In the genomic region with DNA sequence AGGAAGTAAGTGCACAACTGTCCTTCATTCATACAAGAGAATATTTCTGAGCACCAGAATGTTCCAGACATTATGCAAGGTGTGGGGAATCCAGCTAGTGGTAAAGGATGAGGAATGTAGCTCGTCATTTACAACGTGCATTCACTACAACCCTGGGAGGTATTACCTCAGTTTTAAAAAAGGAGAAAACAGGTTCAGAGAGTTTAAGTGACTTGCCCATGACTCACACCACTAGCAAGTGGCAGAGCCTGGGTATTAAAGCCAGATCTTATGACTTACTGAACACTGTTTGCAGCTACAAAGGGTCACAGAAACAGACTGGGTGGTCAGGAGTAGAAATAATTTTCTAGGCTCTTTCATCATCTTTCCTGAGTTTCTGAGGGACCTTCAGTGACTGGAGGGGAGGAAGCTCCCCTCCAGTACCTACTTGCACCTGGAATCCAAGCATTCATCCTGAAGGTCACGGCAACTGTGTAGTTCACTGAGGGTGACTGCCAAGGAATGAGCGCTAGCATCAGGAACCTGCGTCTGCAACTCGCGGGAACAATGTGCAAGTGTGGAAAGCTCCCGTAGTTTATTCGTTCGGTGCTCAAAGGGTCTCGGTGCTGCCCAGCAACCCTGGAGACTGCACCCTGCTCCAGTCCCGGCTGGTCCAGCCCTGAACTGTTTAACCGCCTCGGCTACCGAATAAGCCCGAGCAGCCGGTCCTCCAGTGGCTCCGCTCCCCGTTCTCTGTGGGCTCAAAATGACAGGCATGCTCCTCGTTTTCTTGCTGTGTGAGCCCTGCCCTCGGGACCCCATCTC, we compare ENCODE assay signal across 1 cellular context.
A peak's percentile ranks its signal among the peaks of the same experiment; 100 is the strongest.
TF ChIP-seq lines count a peak whose summit lies in the region.

No MANE protein-coding gene starts in this region.

TF ChIP-seq in IMR-90, 13 proteins besides CTCF, POLR2A, EP300 and RAD21 (continued from another document):
- TF ChIP-seq, protein P1, sequence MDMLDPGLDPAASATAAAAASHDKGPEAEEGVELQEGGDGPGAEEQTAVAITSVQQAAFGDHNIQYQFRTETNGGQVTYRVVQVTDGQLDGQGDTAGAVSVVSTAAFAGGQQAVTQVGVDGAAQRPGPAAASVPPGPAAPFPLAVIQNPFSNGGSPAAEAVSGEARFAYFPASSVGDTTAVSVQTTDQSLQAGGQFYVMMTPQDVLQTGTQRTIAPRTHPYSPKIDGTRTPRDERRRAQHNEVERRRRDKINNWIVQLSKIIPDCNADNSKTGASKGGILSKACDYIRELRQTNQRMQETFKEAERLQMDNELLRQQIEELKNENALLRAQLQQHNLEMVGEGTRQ (IDR thresholded peaks at IDR 0.05; ENCODE audit: low read depth, low read length) = no peak
- TF ChIP-seq FOS (IDR thresholded peaks at IDR 0.05; ENCODE audit: low read depth, low read length) (peak; percentile 80), RFX5 (IDR thresholded peaks at IDR 0.05; ENCODE audit: low read depth, low read length) (no peak), MAZ (IDR thresholded peaks at IDR 0.05; ENCODE audit: borderline replicate concordance, low read depth, low read length) (no peak), BHLHE40 (IDR thresholded peaks at IDR 0.05; ENCODE audit: low read depth, low read length) (0 out of 2 replicates have a peak, but pooled peaks have one; percentile 24), CEBPB (IDR thresholded peaks at IDR 0.05; ENCODE audit: low read depth, low read length) (peak; percentile 88)
- TF ChIP-seq, protein P2, sequence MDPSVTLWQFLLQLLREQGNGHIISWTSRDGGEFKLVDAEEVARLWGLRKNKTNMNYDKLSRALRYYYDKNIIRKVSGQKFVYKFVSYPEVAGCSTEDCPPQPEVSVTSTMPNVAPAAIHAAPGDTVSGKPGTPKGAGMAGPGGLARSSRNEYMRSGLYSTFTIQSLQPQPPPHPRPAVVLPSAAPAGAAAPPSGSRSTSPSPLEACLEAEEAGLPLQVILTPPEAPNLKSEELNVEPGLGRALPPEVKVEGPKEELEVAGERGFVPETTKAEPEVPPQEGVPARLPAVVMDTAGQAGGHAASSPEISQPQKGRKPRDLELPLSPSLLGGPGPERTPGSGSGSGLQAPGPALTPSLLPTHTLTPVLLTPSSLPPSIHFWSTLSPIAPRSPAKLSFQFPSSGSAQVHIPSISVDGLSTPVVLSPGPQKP (IDR thresholded peaks at IDR 0.05; ENCODE audit: borderline replicate concordance, low read depth, low read length) = no peak
